ENCODE assay signal across 1 cellular context in the genomic region with DNA sequence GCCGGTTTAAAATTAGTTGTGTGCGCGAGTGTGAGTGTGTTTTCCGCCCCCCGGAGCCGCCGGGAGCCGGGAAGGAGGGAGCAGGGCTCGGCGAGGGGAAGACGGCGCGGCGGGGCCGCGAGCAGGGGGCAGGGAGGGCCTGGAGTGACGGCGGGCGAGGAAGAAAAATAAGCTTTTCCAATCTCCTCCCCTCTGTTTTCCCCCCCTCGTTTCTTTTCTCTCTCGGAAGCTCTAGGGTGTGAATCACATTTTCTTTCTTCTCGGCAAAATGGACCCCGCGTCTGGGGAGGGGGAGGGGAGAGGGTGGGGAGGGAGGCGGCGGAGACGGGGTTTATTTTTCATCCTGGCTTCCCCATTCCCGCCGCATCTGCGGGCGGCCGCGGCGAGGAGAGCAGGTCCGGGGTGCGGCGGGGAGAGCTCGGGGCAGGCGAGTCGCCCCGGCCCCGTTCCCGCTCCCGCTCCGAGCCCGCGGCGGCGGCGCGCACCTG.
TF ChIP-seq lines count a peak whose summit lies in the region.

No MANE protein-coding gene starts in this region.

TF ChIP-seq in H1, 55 proteins besides CTCF, POLR2A, EP300 and RAD21:
- TF ChIP-seq TAF1 (IDR thresholded peaks at IDR 0.05; ENCODE audit: low read depth, low read length) (peak; percentile 69; the same call in 1 of the 2 replicates), SIN3A (conservative IDR thresholded peaks at IDR 0.05 in 1 of 2, IDR thresholded peaks at IDR 0.05 in 1 of 2; ENCODE audit: low read depth in 1 of 2, low read length in 2 of 2) (no peak), CEBPB (IDR thresholded peaks at IDR 0.05; ENCODE audit: low read depth, low read length) (no peak), TBP (IDR thresholded peaks at IDR 0.05; ENCODE audit: low read depth, low read length) (peak; percentile 67; the same call in 1 of the 2 replicates), MAFK (IDR thresholded peaks at IDR 0.05; ENCODE audit: low read depth, low read length) (no peak), BCL11A (IDR thresholded peaks at IDR 0.05; ENCODE audit: low read depth in 2 of 2, low read length in 2 of 2) (no peak), TEAD4 (IDR thresholded peaks at IDR 0.05; ENCODE audit: low read depth, low read length) (no peak), FOSL1 (IDR thresholded peaks at IDR 0.05; ENCODE audit: insufficient read depth, low read depth, low read length) (no peak), CBX8 (IDR thresholded peaks at IDR 0.05; ENCODE audit: borderline replicate concordance, low read depth, low read length) (no peak), KDM4A (IDR thresholded peaks at IDR 0.05; ENCODE audit: low read depth, low read length, severe bottlenecking) (no peak), SP2 (IDR thresholded peaks at IDR 0.05; ENCODE audit: low read length) (no peak), JUN (IDR thresholded peaks at IDR 0.05; ENCODE audit: low read depth, low read length) (no peak), KDM1A (IDR thresholded peaks at IDR 0.05; ENCODE audit: borderline replicate concordance, low read length) (no peak), POLR2AphosphoS5 (IDR thresholded peaks at IDR 0.05; ENCODE audit: low read depth, low read length) (peak; percentile 81), ASH2L (IDR thresholded peaks at IDR 0.05; ENCODE audit: low read length) (no peak), BACH1 (IDR thresholded peaks at IDR 0.05; ENCODE audit: low read length) (no peak), GTF2F1 (IDR thresholded peaks at IDR 0.05; ENCODE audit: borderline replicate concordance, low read depth, low read length) (0 out of 2 replicates have a peak, but pooled peaks have one; percentile 15), GABPA (IDR thresholded peaks at IDR 0.05; ENCODE audit: borderline replicate concordance, insufficient read depth, low read length) (no peak), JUND (IDR thresholded peaks at IDR 0.05; ENCODE audit: low read length) (peak; percentile 45; the same call in 1 of the 2 replicates), HDAC6 (IDR thresholded peaks at IDR 0.05; ENCODE audit: low read depth, low read length) (no peak), YY1 (IDR thresholded peaks at IDR 0.05; ENCODE audit: low read depth, low read length) (peak; percentile 14; the same call in 1 of the 2 replicates), SAP30 (IDR thresholded peaks at IDR 0.05; ENCODE audit: insufficient read depth, insufficient replicate concordance, low read length) (no peak)
TF ChIP-seq in H1: peak in this region for 6.
